Comparison of ENCODE assay signal across 19 cellular contexts in genomic region chr11:116595305-116595880, GRCh38.
DNase-seq lines count a peak whose midpoint lies in the region; ATAC-seq lines count a peak whose summit lies in the region.
"Had no signal": no experiment of that assay in that cellular context is flagged by ENCODE, and none has a peak within 500 bp of the region (broad histone marks: within the 10 kb centered on the region; RNA-seq: fewer than 3 reads in every experiment).

No MANE protein-coding gene starts in this region.

- DNase-seq in NCI-H2171 treated with DMSO at 0.1 percent for 48 hours (lab: John Stamatoyannopoulos, UW) (peak; percentile 34), NCI-H2171 (lab: John Stamatoyannopoulos, UW) (no peak), NCI-H146 (lab: John Stamatoyannopoulos, UW) (peak; percentile 98), NCI-H748 treated with DMSO at 0.1 percent for 48 hours (lab: John Stamatoyannopoulos, UW) (peak; percentile 70), posterior vena cava (ENCODE audit: low spot score) (peak; percentile 58), foreskin melanocyte (no peak), amygdala (lab: John Stamatoyannopoulos, UW) (no peak)
- DNase-seq: activated CD4-positive, alpha-beta T cell treated with anti-CD3 and anti-CD28 coated beads for 48 hours; activated naive CD4-positive, alpha-beta T cell; activated T-cell treated with anti-CD3 and anti-CD28 coated beads, Interleukin-2, amount 50 U/mL, for 48 hours; adrenal gland; DND-41; effector memory CD4-positive, alpha-beta T cell; foreskin fibroblast; left colon; MV-4-11; stimulated activated CD4-positive, alpha-beta T cell treated with anti-CD3 and anti-CD28 coated beads, Interleukin-2, amount 100 ng/mL, for 24 hours; T-helper 2 cell had no signal

- intact Hi-C loops in posterior vena cava (cut with DNase I): no loop called here

- ATAC-seq in GM18907 (IDR thresholded peaks at IDR 0.05; ENCODE audit: unreplicated experiment): no peak
- ATAC-seq: left colon had no signal

Comparison
In these comparisons a context has a peak if more than half of its experiments do, and no peak if none do; other contexts are left out.
1. DNase-seq: peak in NCI-H2171 treated with DMSO at 0.1 percent for 48 hours (single experiment), NCI-H146 (single experiment), NCI-H748 treated with DMSO at 0.1 percent for 48 hours (single experiment) and posterior vena cava (single experiment); none in NCI-H2171 (single experiment), foreskin melanocyte (single experiment) and amygdala (0 of 56).